8 cellular contexts compared by ENCODE assay signal in genomic region chr1:15616704-15617172, GRCh38. TPM values are rescaled to one million over a fixed set of nuclear protein-coding genes. Genes with fewer than 3 reads are reported as not detected.
A peak's percentile ranks its signal among the peaks of the same experiment; 100 is the strongest.
DNase-seq lines count a peak whose midpoint lies in the region; TF ChIP-seq lines count a peak whose summit lies in the region.

No MANE protein-coding gene starts in this region.

- H3K27me3 ChIP-seq in GM06990 (replicated peaks; ENCODE audit: control insufficient read depth, insufficient read depth, low read length) (no peaks in the 10 kb centered on the region), SU-DHL-6 (ENCODE audit: low read length) (no peaks in the 10 kb centered on the region), esophagus (ENCODE audit: control insufficient read depth in 1 of 2, insufficient read depth in 2 of 2, low read length in 2 of 2) (no peaks in the 10 kb centered on the region), neural progenitor cell (no peaks in the 10 kb centered on the region)

- H3K9me3 ChIP-seq in SU-DHL-6 (ENCODE audit: insufficient read depth, low read length) = no peaks in the 10 kb centered on the region
- no peaks in the 10 kb centered on the region for H3K9me3 ChIP-seq in esophagus (ENCODE audit: control insufficient read depth in 2 of 2, insufficient read depth in 1 of 2, low read depth in 1 of 2, low read length in 1 of 2)
- H3K9me3 ChIP-seq in neural progenitor cell (ENCODE audit: low read depth) = no peaks in the 10 kb centered on the region

- peak overlapping the region; percentile 96 for H3K4me3 Mint-ChIP-seq in neural progenitor cell

- H3K9me3 Mint-ChIP-seq in neural progenitor cell = no peaks in the 10 kb centered on the region

- H3K4me1 ChIP-seq in esophagus (ENCODE audit: control insufficient read depth in 2 of 2, insufficient read depth in 2 of 2, low read length in 1 of 2) (peaks cover 0 to 1% of the 10 kb centered on the region in 2 donors), neural progenitor cell (peaks cover 18% of the 10 kb centered on the region)

- H3K4me1 Mint-ChIP-seq in neural progenitor cell = peaks cover 24% of the 10 kb centered on the region

- H3K4me2 ChIP-seq in SU-DHL-6 (ENCODE audit: low read depth, low read length, poor library complexity, severe bottlenecking) = peak overlapping the region; percentile 65
- peak overlapping the region; percentile 87 for H3K4me2 ChIP-seq in neural progenitor cell

- WGBS in esophagus, 2 donors = 4 to 5% methylated on average over 12 of the region's 12 CpGs

- H3K36me3 ChIP-seq in GM06990 (ENCODE audit: control insufficient read depth, insufficient read depth, low read length) (no peaks in the 10 kb centered on the region), SU-DHL-6 (ENCODE audit: low read length) (no peaks in the 10 kb centered on the region), esophagus (ENCODE audit: control insufficient read depth in 2 of 2, insufficient read depth in 2 of 2, low read length in 1 of 2) (no peaks in the 10 kb centered on the region), neural progenitor cell (no peaks in the 10 kb centered on the region)

- peak overlapping the region; percentile 94 for H3K9ac ChIP-seq in SU-DHL-6 (ENCODE audit: low read length)
- H3K9ac ChIP-seq in neural progenitor cell = no peak overlapping the region

- H3K9me2 ChIP-seq in SU-DHL-6 (replicated peaks; ENCODE audit: insufficient read depth, low read length) = no peaks in the 10 kb centered on the region

- H3K27me3 Mint-ChIP-seq in neural progenitor cell (ENCODE audit: insufficient read depth, low read depth) = peaks cover 12% of the 10 kb centered on the region

- TF ChIP-seq CTCF in GM06990 (IDR thresholded peaks at IDR 0.05; ENCODE audit: insufficient read depth, low read length, poor library complexity, severe bottlenecking) = no peak
- TF ChIP-seq CTCF in HFF-Myc (IDR thresholded peaks at IDR 0.05; ENCODE audit: low read depth, low read length, missing control alignments) = no peak
- TF ChIP-seq CTCF in SU-DHL-6 (IDR thresholded peaks at IDR 0.05; ENCODE audit: insufficient read depth, low read length, poor library complexity, severe bottlenecking) = no peak
- no peak for TF ChIP-seq CTCF in neural progenitor cell (IDR thresholded peaks at IDR 0.05)

- H3K79me2 ChIP-seq in SU-DHL-6 (ENCODE audit: insufficient read depth, low read length) (peaks cover 43% of the 10 kb centered on the region), neural progenitor cell (ENCODE audit: low read depth) (peaks cover 43% of the 10 kb centered on the region)

- peaks cover 11% of the 10 kb centered on the region for H3F3A ChIP-seq in SU-DHL-6 (ENCODE audit: insufficient read depth)
- peaks cover 21% of the 10 kb centered on the region for H3F3A ChIP-seq in neural progenitor cell (ENCODE audit: low read depth)

- H4K20me1 ChIP-seq in SU-DHL-6 (ENCODE audit: low read depth, low read length) (peaks cover 8% of the 10 kb centered on the region; the same call in 1 of the 2 replicates), neural progenitor cell (ENCODE audit: low read depth) (peaks cover 22% of the 10 kb centered on the region)

- no peaks in the 10 kb centered on the region for H3K36me3 Mint-ChIP-seq in neural progenitor cell

- peak overlapping the region; percentile 81 for H3K27ac Mint-ChIP-seq in neural progenitor cell

- DNase-seq in GM06990 (ENCODE audit: extremely low read depth, insufficient read length) (no peak), HFF-Myc (ENCODE audit: extremely low read depth, low read depth) (no peak), neural progenitor cell (ENCODE audit: low spot score) (peak; percentile 42), amniotic stem cell (lab: John Stamatoyannopoulos, UW) (no peak), NCI-H1105 (lab: John Stamatoyannopoulos, UW) (no peak), NCI-H2196 treated with DMSO at 0.1 percent for 48 hours (lab: John Stamatoyannopoulos, UW; ENCODE audit: unreplicated experiment) (no peak)

- H2AFZ ChIP-seq in SU-DHL-6 (ENCODE audit: low read depth, low read length, severe bottlenecking) (peak overlapping the region; percentile 83), neural progenitor cell (replicated peaks) (peak overlapping the region; percentile 74)

- H3K4me3 ChIP-seq in GM06990 (replicated peaks; ENCODE audit: low read depth, low read length) = peak overlapping the region; percentile 67
- peak overlapping the region; percentile 34 for H3K4me3 ChIP-seq in HFF-Myc (replicated peaks; ENCODE audit: low read depth, low read length)
- peak overlapping the region; percentile 67 for H3K4me3 ChIP-seq in SU-DHL-6 (ENCODE audit: insufficient read depth, low read length, poor library complexity, severe bottlenecking)
- peak overlapping the region; percentile 98 to 99 for H3K4me3 ChIP-seq in esophagus (ENCODE audit: low read depth in 1 of 2, low read length in 2 of 2)
- H3K4me3 ChIP-seq in neural progenitor cell = peak overlapping the region; percentile 84

- H3K27ac ChIP-seq in SU-DHL-6 (ENCODE audit: low read depth, low read length) = no peak overlapping the region
- peak overlapping the region; percentile 86 to 100 for H3K27ac ChIP-seq in esophagus (ENCODE audit: low read depth in 2 of 2, low read length in 1 of 2)
- no peak overlapping the region for H3K27ac ChIP-seq in neural progenitor cell

RNA-seq across cellular contexts. Expression of gene DDI2, which starts 0.5 kb away (rescaled TPM):
- 10 to 100 TPM in 1 of 2 donors, 1 to 10 TPM in 1; 9.6 to 15.3 TPM for polyA plus RNA-seq in esophagus
- total RNA-seq in neural progenitor cell (ENCODE audit: low replicate concordance) = 23.3 and 23.8 TPM in 2 replicates

RNA-seq across cellular contexts. Expression of gene AGMAT, which starts 31.9 kb away (rescaled TPM):
- polyA plus RNA-seq in esophagus = under 1 TPM; 0.16 to 0.27 TPM
- total RNA-seq in neural progenitor cell (ENCODE audit: low replicate concordance) = 0.84 and 0.86 TPM in 2 replicates

Comparison
In these comparisons a context has a peak if more than half of its experiments do, and no peak if none do; other contexts are left out.
1. H3K4me3 ChIP-seq: peak in every context shown above with its lines; median percentile 98 in esophagus; 84 in neural progenitor cell; 67 in GM06990; 67 in SU-DHL-6; 34 in HFF-Myc.
2. H3K27ac ChIP-seq: peak in esophagus (2 of 2); none in SU-DHL-6 (single experiment) and neural progenitor cell (single experiment).